ENCODE assay signal across 7 cellular contexts in the genomic region with DNA sequence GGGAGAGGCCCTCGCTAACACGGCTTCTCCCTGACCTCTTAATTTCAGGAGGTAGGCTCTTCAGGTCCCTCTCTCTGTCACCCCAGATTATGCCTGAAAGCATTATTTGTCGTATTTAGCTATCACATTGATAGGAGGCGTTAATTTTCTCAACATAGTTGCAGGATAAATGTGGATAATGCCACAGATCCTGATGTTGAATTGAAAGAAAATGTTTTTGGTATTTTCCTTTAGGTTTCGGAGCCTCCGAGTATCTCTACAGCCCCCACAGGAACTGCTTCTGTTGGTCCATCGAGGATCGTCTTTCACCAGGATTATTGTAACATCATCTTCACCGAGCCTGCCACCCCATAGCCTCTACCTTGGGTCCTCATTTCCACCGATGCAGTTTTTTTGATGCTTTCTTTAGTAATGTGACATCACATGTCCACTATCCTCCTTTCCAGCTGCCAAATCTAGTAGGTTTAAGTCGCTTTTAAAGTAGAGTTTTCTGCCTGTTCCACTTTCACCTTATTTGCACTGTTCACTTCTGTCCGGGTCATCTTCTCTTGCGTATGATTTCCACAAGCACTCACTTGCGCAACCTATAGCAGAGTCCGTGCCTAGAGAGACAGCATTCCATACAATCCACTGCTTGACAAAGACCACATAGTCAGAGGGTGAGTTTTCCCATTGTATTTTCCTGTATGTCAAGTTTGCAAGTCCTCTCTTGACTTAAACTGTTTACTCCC. TPM values are rescaled to one million over a fixed set of nuclear protein-coding genes. Genes with fewer than 3 reads are reported as not detected.
A peak's percentile ranks its signal among the peaks of the same experiment; 100 is the strongest.
DNase-seq lines count a peak whose midpoint lies in the region; ATAC-seq lines count a peak whose summit lies in the region.

No MANE protein-coding gene starts in this region.

- intact Hi-C loops in right cardiac atrium (cut with DNase I), result no loop called here

- no peaks in the 10 kb centered on the region for H3K9me3 Mint-ChIP-seq in IgD-negative memory B cell
- peaks cover 21% of the 10 kb centered on the region for H3K9me3 Mint-ChIP-seq in activated naive CD8-positive, alpha-beta T cell (ENCODE audit: low read depth)

- H3K36me3 Mint-ChIP-seq in IgD-negative memory B cell, result peaks cover 2% of the 10 kb centered on the region
- H3K36me3 Mint-ChIP-seq in activated naive CD8-positive, alpha-beta T cell, result peaks cover 20% of the 10 kb centered on the region

- peak overlapping the region; percentile 40 for H3K27ac ChIP-seq in right cardiac atrium (ENCODE audit: low read length)

- H3K9me3 ChIP-seq in right cardiac atrium (ENCODE audit: control insufficient read depth, low read length), result no peaks in the 10 kb centered on the region

- H3K4me3 Mint-ChIP-seq in IgD-negative memory B cell, result peak overlapping the region; percentile 91 to 96 (median 94)
- H3K4me3 Mint-ChIP-seq in activated naive CD8-positive, alpha-beta T cell, result peak overlapping the region; percentile 84

- H3K4me1 ChIP-seq in right cardiac atrium (ENCODE audit: control insufficient read depth, insufficient read depth, low read length), result peaks cover 3% of the 10 kb centered on the region

- H3K27ac Mint-ChIP-seq in IgD-negative memory B cell, result peak overlapping the region; percentile 83 to 90 (median 83)
- H3K27ac Mint-ChIP-seq in activated naive CD8-positive, alpha-beta T cell, result peak overlapping the region; percentile 83

- H3K27me3 Mint-ChIP-seq in IgD-negative memory B cell, result no peaks in the 10 kb centered on the region
- H3K27me3 Mint-ChIP-seq in activated naive CD8-positive, alpha-beta T cell, result peaks cover 3% of the 10 kb centered on the region

- no peak for ATAC-seq in right cardiac atrium
- ATAC-seq in HG03521 (IDR thresholded peaks at IDR 0.05; ENCODE audit: unreplicated experiment), result no peak
- ATAC-seq in HG02970 (IDR thresholded peaks at IDR 0.05; ENCODE audit: low FRiP score, unreplicated experiment), result no peak

- WGBS in right cardiac atrium, result 23% methylated on average over 15 of the region's 15 CpGs

- no peaks in the 10 kb centered on the region for H3K27me3 ChIP-seq in right cardiac atrium (ENCODE audit: control insufficient read depth, insufficient read depth)

- H3K4me1 Mint-ChIP-seq in IgD-negative memory B cell, result peaks cover 17 to 26% (median 20%) of the 10 kb centered on the region in 3 donors
- peaks cover 20% of the 10 kb centered on the region for H3K4me1 Mint-ChIP-seq in activated naive CD8-positive, alpha-beta T cell (ENCODE audit: low read depth)

- H3K4me3 ChIP-seq in right cardiac atrium (ENCODE audit: low read length), result peak overlapping the region; percentile 40

- DNase-seq in EH (ENCODE audit: low read depth) (peak; percentile 96), right cardiac atrium (no peak), renal cortical epithelial cell (ENCODE audit: low read depth) (peak; percentile 91)

RNA-seq across cellular contexts. Expression of gene TIGD2, which starts 0.7 kb away (rescaled TPM):
- polyA plus RNA-seq in IgD-negative memory B cell, result 5.0 TPM
- 1 to 10 TPM; 1.8 to 2.8 (median 2.3) TPM for total RNA-seq in right cardiac atrium
- 1.3 TPM for polyA plus RNA-seq in right cardiac atrium
- 4.5 and 11.1 TPM in 2 replicates for total RNA-seq in renal cortical epithelial cell

RNA-seq across cellular contexts. Expression of gene FAM13A, which starts 55.0 kb away (rescaled TPM):
- polyA plus RNA-seq in IgD-negative memory B cell (2.3 TPM), right cardiac atrium (9.8 TPM)
- total RNA-seq in right cardiac atrium (10 to 100 TPM in 3 of 4 donors, 1 to 10 TPM in 1; 8.8 to 18.5 (median 17.2) TPM), renal cortical epithelial cell (5.0 and 22.9 TPM in 2 replicates)

Comparison
In these comparisons a context has a peak if more than half of its experiments do, and no peak if none do; other contexts are left out.
1. DNase-seq: peak in EH (single experiment) and renal cortical epithelial cell (single experiment); none in right cardiac atrium (0 of 3).